ENCODE assay signal across 21 cellular contexts in the genomic region with DNA sequence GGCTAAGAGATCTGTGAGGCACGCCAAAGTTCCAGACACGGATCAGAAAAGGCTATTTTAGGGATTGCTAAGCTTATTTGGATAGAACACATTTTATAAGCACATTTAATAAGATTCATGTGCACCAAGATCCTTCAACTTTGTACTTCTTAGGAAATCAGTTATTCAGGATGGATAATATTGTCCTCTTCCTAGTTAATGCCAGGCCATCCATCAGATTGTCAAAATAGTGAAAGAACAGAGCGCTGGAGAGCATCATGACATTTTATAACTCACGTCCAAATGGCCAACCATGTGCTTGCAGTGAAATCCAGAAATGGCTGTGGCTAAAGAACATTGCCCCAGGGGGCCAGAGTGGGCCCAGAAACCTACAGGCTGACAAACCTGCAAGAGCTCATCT.
A peak's percentile ranks its signal among the peaks of the same experiment; 100 is the strongest.
DNase-seq lines count a peak whose midpoint lies in the region; ATAC-seq and TF ChIP-seq lines count a peak whose summit lies in the region.
"Had no signal": no experiment of that assay in that cellular context is flagged by ENCODE, and none has a peak within 500 bp of the region (broad histone marks: within the 10 kb centered on the region; RNA-seq: fewer than 3 reads in every experiment).

No MANE protein-coding gene starts in this region.

- H3K27ac ChIP-seq in coronary artery (peak overlapping the region; percentile 7 to 65), vagina (peak overlapping the region; percentile 54), adrenal gland (no peak overlapping the region), GM23248 (no peak overlapping the region)

- in situ Hi-C loops in GM23248 (cut with MboI), result loop anchor here (10.0 kb wide), 1 partner anchor 313 kb away; no protein-coding TSS in a partner anchor

- no peak overlapping the region for H3K27ac Mint-ChIP-seq in T-helper 2 cell treated with Interferon-gamma antibody and Interleukin-4, amounts not matched to agents 5 μg/mL and 100 μg/mL, for 36 hours
- H3K27ac Mint-ChIP-seq: CD4-positive, CD25-positive, alpha-beta regulatory T cell; CD8-positive, alpha-beta memory T cell; HFFc6 had no signal

- H3K9me2 ChIP-seq in GM23248 (ENCODE audit: insufficient read depth), result no peaks in the 10 kb centered on the region

- H3K9me3 Mint-ChIP-seq in T-helper 2 cell treated with Interferon-gamma antibody and Interleukin-4, amounts not matched to agents 5 μg/mL and 100 μg/mL, for 36 hours, result no peaks in the 10 kb centered on the region
- H3K9me3 Mint-ChIP-seq: CD4-positive, CD25-positive, alpha-beta regulatory T cell; CD8-positive, alpha-beta memory T cell; HFFc6 had no signal

- no peaks in the 10 kb centered on the region for H3K36me3 Mint-ChIP-seq in T-helper 2 cell treated with Interferon-gamma antibody and Interleukin-4, amounts not matched to agents 5 μg/mL and 100 μg/mL, for 36 hours (ENCODE audit: low read depth)
- H3K36me3 Mint-ChIP-seq: CD4-positive, CD25-positive, alpha-beta regulatory T cell; CD8-positive, alpha-beta memory T cell had no signal

- no peak overlapping the region for H3K4me2 ChIP-seq in GM23248 (ENCODE audit: unreplicated experiment)

- DNase-seq in coronary artery (ENCODE audit: low spot score) (no peak), fibroblast of the aortic adventitia (ENCODE audit: low read depth) (peak; percentile 31), sciatic nerve (ENCODE audit: low spot score) (no peak), vagina (ENCODE audit: extremely low spot score in 2 of 2) (no peak), adrenal gland (no peak), GM23248 (no peak), SHP77 treated with DMSO at 0.1 percent for 48 hours (lab: John Stamatoyannopoulos, UW) (no peak)
- DNase-seq in T-helper 2 cell treated with Interferon-gamma antibody and Interleukin-4, amounts not matched to agents 5 μg/mL and 100 μg/mL, for 36 hours (ENCODE audit: low spot score), result no peak
- DNase-seq: ACHN; BE2C; C1 segment of cervical spinal cord; CD4-positive, CD25-positive, alpha-beta regulatory T cell; CD8-positive, alpha-beta memory T cell; COR-L47; DMS 273 treated with DMSO at 0.1 percent for 48 hours; DMS53; GOT3; H7; HFFc6; IMR-90 had no signal

- no peak overlapping the region for H2AFZ ChIP-seq in GM23248

- ATAC-seq in sciatic nerve, result peak; percentile 38
- ATAC-seq: HCT116 had no signal

- no peaks in the 10 kb centered on the region for H3K79me2 ChIP-seq in GM23248 (ENCODE audit: insufficient read depth)

- intact Hi-C loops in sciatic nerve (cut with DNase I), result no loop called here
- intact Hi-C loops in vagina (cut with DNase I), result no loop called here
- intact Hi-C loops in adrenal gland (cut with DNase I), result no loop called here

- no peak overlapping the region for H3K4me3 Mint-ChIP-seq in T-helper 2 cell treated with Interferon-gamma antibody and Interleukin-4, amounts not matched to agents 5 μg/mL and 100 μg/mL, for 36 hours
- H3K4me3 Mint-ChIP-seq: CD4-positive, CD25-positive, alpha-beta regulatory T cell; CD8-positive, alpha-beta memory T cell; HFFc6 had no signal

- no peaks in the 10 kb centered on the region for H3F3A ChIP-seq in GM23248 (ENCODE audit: insufficient read depth)

- H3K36me3 ChIP-seq in vagina (no peaks in the 10 kb centered on the region), adrenal gland (replicated peaks in 1 of 2) (no peaks in the 10 kb centered on the region), GM23248 (ENCODE audit: low read depth) (no peaks in the 10 kb centered on the region)
- H3K36me3 ChIP-seq: BE2C had no signal

- H3K4me3 ChIP-seq in coronary artery (no peak overlapping the region), fibroblast of the aortic adventitia (ENCODE audit: low read depth, low read length) (no peak overlapping the region), vagina (no peak overlapping the region), adrenal gland (no peak overlapping the region), GM23248 (no peak overlapping the region)

- peaks cover 5% of the 10 kb centered on the region for H3K4me1 ChIP-seq in vagina
- H3K4me1 ChIP-seq in adrenal gland (replicated peaks in 1 of 2), result no peaks in the 10 kb centered on the region
- H3K4me1 ChIP-seq in GM23248 (ENCODE audit: insufficient read depth), result no peaks in the 10 kb centered on the region
- H3K4me1 ChIP-seq: BE2C had no signal

- H3K9ac ChIP-seq in GM23248, result no peak overlapping the region

- no peaks in the 10 kb centered on the region for H3K27me3 Mint-ChIP-seq in T-helper 2 cell treated with Interferon-gamma antibody and Interleukin-4, amounts not matched to agents 5 μg/mL and 100 μg/mL, for 36 hours (ENCODE audit: low read depth)
- H3K27me3 Mint-ChIP-seq: CD4-positive, CD25-positive, alpha-beta regulatory T cell had no signal

- TF ChIP-seq POLR2A in vagina (IDR thresholded peaks at IDR 0.05) (no peak), adrenal gland (IDR thresholded peaks at IDR 0.05) (no peak)

- H4K20me1 ChIP-seq in GM23248 (ENCODE audit: insufficient read depth), result no peaks in the 10 kb centered on the region

- no peaks in the 10 kb centered on the region for H3K4me1 Mint-ChIP-seq in T-helper 2 cell treated with Interferon-gamma antibody and Interleukin-4, amounts not matched to agents 5 μg/mL and 100 μg/mL, for 36 hours (ENCODE audit: low read depth)

- WGBS in adrenal gland, 4 donors, result 61 to 72% (median 62%) methylated on average over 4 of the region's 4 CpGs
- WGBS in GM23248 (ENCODE audit: low coverage in 1 of 2, low lambda C conversion rate in 2 of 2, missing lambda C conversion rate in 2 of 2), 2 experiments, result 38 to 55% methylated on average over 4 of the region's 4 CpGs

- H3K9me3 ChIP-seq in vagina, result no peaks in the 10 kb centered on the region
- H3K9me3 ChIP-seq in adrenal gland (replicated peaks in 1 of 3), result no peaks in the 10 kb centered on the region
- H3K9me3 ChIP-seq in GM23248 (ENCODE audit: low read depth), result no peaks in the 10 kb centered on the region
- H3K9me3 ChIP-seq: BE2C had no signal

- no peak for TF ChIP-seq CTCF in coronary artery (IDR thresholded peaks at IDR 0.05)
- TF ChIP-seq CTCF in fibroblast of the aortic adventitia (IDR thresholded peaks at IDR 0.05; ENCODE audit: insufficient read depth, low read length), result no peak
- no peak for TF ChIP-seq CTCF in vagina (IDR thresholded peaks at IDR 0.05)
- no peak for TF ChIP-seq CTCF in adrenal gland (IDR thresholded peaks at IDR 0.05)

- H3K27me3 ChIP-seq in vagina (no peaks in the 10 kb centered on the region), adrenal gland (peaks cover 15% of the 10 kb centered on the region), GM23248 (replicated peaks; ENCODE audit: insufficient read depth) (no peaks in the 10 kb centered on the region)
- H3K27me3 ChIP-seq: BE2C had no signal

Comparison
In these comparisons a context has a peak if more than half of its experiments do, and no peak if none do; other contexts are left out.
1. H3K27ac ChIP-seq: peak in coronary artery (2 of 2) and vagina (single experiment); none in adrenal gland (0 of 5) and GM23248 (single experiment).